1 cellular context compared by ENCODE assay signal in genomic region chr6:149806127-149806526, GRCh38.
TF ChIP-seq lines count a peak whose summit lies in the region.

No MANE protein-coding gene starts in this region.

TF ChIP-seq in GM23338, 12 proteins besides CTCF, POLR2A, EP300 and RAD21 (continued from another document):
- TF ChIP-seq, protein P1, sequence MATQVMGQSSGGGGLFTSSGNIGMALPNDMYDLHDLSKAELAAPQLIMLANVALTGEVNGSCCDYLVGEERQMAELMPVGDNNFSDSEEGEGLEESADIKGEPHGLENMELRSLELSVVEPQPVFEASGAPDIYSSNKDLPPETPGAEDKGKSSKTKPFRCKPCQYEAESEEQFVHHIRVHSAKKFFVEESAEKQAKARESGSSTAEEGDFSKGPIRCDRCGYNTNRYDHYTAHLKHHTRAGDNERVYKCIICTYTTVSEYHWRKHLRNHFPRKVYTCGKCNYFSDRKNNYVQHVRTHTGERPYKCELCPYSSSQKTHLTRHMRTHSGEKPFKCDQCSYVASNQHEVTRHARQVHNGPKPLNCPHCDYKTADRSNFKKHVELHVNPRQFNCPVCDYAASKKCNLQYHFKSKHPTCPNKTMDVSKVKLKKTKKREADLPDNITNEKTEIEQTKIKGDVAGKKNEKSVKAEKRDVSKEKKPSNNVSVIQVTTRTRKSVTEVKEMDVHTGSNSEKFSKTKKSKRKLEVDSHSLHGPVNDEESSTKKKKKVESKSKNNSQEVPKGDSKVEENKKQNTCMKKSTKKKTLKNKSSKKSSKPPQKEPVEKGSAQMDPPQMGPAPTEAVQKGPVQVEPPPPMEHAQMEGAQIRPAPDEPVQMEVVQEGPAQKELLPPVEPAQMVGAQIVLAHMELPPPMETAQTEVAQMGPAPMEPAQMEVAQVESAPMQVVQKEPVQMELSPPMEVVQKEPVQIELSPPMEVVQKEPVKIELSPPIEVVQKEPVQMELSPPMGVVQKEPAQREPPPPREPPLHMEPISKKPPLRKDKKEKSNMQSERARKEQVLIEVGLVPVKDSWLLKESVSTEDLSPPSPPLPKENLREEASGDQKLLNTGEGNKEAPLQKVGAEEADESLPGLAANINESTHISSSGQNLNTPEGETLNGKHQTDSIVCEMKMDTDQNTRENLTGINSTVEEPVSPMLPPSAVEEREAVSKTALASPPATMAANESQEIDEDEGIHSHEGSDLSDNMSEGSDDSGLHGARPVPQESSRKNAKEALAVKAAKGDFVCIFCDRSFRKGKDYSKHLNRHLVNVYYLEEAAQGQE (IDR thresholded peaks at IDR 0.05; ENCODE audit: unreplicated experiment), result no peak
- TF ChIP-seq ZNF462 (CRISPR knock-in tag; IDR thresholded peaks at IDR 0.05) (no peak), CREB1 (CRISPR knock-in tag; IDR thresholded peaks at IDR 0.05; ENCODE audit: low read depth) (no peak), POLR2AphosphoS5 (IDR thresholded peaks at IDR 0.05; ENCODE audit: low read depth) (no peak), ZNF114 (CRISPR knock-in tag; IDR thresholded peaks at IDR 0.05) (no peak)
